ENCODE assay signal across 8 cellular contexts in the genomic region with DNA sequence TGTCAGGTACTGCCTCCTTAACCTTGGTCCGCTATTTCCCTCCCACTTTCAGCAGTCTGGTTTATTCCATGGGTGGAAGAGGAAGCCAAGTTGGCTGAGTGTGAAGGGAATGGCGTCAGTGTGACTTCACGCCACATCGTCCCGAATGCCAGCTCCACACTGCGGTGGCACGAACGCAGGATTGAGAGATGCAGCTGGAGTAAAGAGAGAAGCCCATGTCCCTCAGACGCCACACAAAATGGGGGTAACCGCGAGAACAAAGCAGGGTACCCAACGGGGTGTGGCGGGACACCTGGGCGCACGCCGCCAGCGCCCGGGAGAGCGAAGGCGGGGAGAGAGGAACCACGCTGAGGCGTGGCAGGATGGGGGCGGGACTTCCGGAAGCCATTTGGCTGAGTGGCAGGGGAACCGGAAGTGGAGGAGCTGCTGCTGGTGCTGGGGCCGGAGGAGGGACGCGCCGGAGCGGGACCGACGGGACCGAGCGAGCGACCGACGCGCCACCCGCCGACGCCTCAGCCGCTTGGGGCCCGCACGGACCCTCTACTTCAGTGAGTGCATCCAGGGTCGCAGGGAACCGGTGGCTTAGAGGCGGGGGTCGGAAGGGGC. TPM values are rescaled to one million over a fixed set of nuclear protein-coding genes. Genes with fewer than 3 reads are reported as not detected.
A peak's percentile ranks its signal among the peaks of the same experiment; 100 is the strongest.
DNase-seq lines count a peak whose midpoint lies in the region; ATAC-seq lines count a peak whose summit lies in the region.

Gene PAFAH1B2 (plus strand): TSS at position 417 of the 606 bp plus-strand sequence. CDS start 8,161 bp downstream, outside the sequence.

- no peaks in the 10 kb centered on the region for H3K9me3 Mint-ChIP-seq in IgD-negative memory B cell

- peak; percentile 97 for ATAC-seq in GM21576 (IDR thresholded peaks at IDR 0.05; ENCODE audit: unreplicated experiment)

- H3K27ac Mint-ChIP-seq in IgD-negative memory B cell, result peak within 1 kb of the TSS; percentile 98 to 99 (median 98)

- peak within 1 kb of the TSS; percentile 98 to 100 (median 99) for H3K4me3 Mint-ChIP-seq in IgD-negative memory B cell

- H3K4me1 Mint-ChIP-seq in IgD-negative memory B cell, result peaks cover 32 to 33% (median 32%) of the 10 kb centered on the region in 3 donors

- DNase-seq in DMS153 (lab: John Stamatoyannopoulos, UW), result peak; percentile 83
- peak; percentile 99 for DNase-seq in OCI-M1 (lab: John Stamatoyannopoulos, UW)
- DNase-seq in activated T-cell treated with anti-CD3 and anti-CD28 coated beads for 24 hours (ENCODE audit: low read depth), result peak; percentile 93
- peak; percentile 97 for DNase-seq in epidermal melanocyte (ENCODE audit: insufficient read length, low spot score)
- peak; percentile 87 for DNase-seq in middle frontal gyrus (ENCODE audit: extremely low spot score, low spot score)
- DNase-seq in stimulated activated CD8-positive, alpha-beta memory T cell treated with anti-CD3 and anti-CD28 coated beads, Interleukin-2, amount 100 ng/mL, for 1 hour (ENCODE audit: low read depth in 2 of 2), result peak; percentile 86 to 92

- H3K27me3 Mint-ChIP-seq in IgD-negative memory B cell, result peaks cover 4% of the 10 kb centered on the region

- no peaks in the 10 kb centered on the region for H3K36me3 Mint-ChIP-seq in IgD-negative memory B cell

RNA-seq across cellular contexts. Expression of gene PAFAH1B2, which starts in this region (rescaled TPM):
- polyA plus RNA-seq in IgD-negative memory B cell, result 20.6 TPM

Comparison
In these comparisons a context has a peak if more than half of its experiments do, and no peak if none do; other contexts are left out.
1. Peak in every context shown above with its lines: DNase-seq and ATAC-seq.